15 cellular contexts compared by ENCODE assay signal in genomic region chr10:102781089-102781920, GRCh38. TPM values are rescaled to one million over a fixed set of nuclear protein-coding genes. Genes with fewer than 3 reads are reported as not detected.
DNase-seq lines count a peak whose midpoint lies in the region; ATAC-seq and TF ChIP-seq lines count a peak whose summit lies in the region.
"Had no signal": no experiment of that assay in that cellular context is flagged by ENCODE, and none has a peak within 500 bp of the region (broad histone marks: within the 10 kb centered on the region; RNA-seq: fewer than 3 reads in every experiment).

No MANE protein-coding gene starts in this region.

- DNase-seq in cardiac muscle cell (ENCODE audit: low read depth in 1 of 2, low spot score in 1 of 2) (peak; percentile 63 to 74), cardiac septum (ENCODE audit: low spot score) (no peak), type B pancreatic cell (ENCODE audit: extremely low spot score, unreplicated experiment) (no peak)
- DNase-seq: ACHN; activated CD4-positive, alpha-beta T cell treated with anti-CD3 and anti-CD28 coated beads, Interleukin-2, amount 50 U/mL, for 1 hour; glutamatergic neuron; NCI-H2029 had no signal

- no peak for ATAC-seq in GM21529 (IDR thresholded peaks at IDR 0.05; ENCODE audit: unreplicated experiment)
- ATAC-seq in GM21786 (IDR thresholded peaks at IDR 0.05; ENCODE audit: unreplicated experiment) = no peak
- no peak for ATAC-seq in HG03095 (IDR thresholded peaks at IDR 0.05; ENCODE audit: unreplicated experiment)

- H3K27me3 ChIP-seq in cardiac muscle cell (no peaks in the 10 kb centered on the region), duodenal mucosa (ENCODE audit: control insufficient read depth in 1 of 2, insufficient read depth in 2 of 2, low read length in 2 of 2) (no peaks in the 10 kb centered on the region)

- H3K4me1 ChIP-seq in cardiac muscle cell (ENCODE audit: low read depth) (peaks cover 64% of the 10 kb centered on the region), duodenal mucosa (ENCODE audit: control insufficient read depth in 1 of 2, insufficient read depth in 2 of 2, low read length in 2 of 2) (peaks cover 33 to 39% of the 10 kb centered on the region in 2 donors)

- peak overlapping the region; percentile 36 to 67 (median 43) for H3K4me3 Mint-ChIP-seq in nephron
- H3K4me3 Mint-ChIP-seq in type B pancreatic cell = peak overlapping the region; percentile 22

- H3K9me3 ChIP-seq in cardiac muscle cell (ENCODE audit: low read depth) (no peaks in the 10 kb centered on the region), duodenal mucosa (ENCODE audit: control insufficient read depth in 1 of 2, low read length in 2 of 2) (no peaks in the 10 kb centered on the region)
- H3K9me3 ChIP-seq: HAP-1 had no signal

- H3K9ac ChIP-seq in duodenal mucosa (ENCODE audit: low read depth in 1 of 2, low read length in 2 of 2) = no peak overlapping the region

- intact Hi-C loops in cardiac septum (cut with DNase I) = no loop called here

- H3K36me3 ChIP-seq in cardiac muscle cell (no peaks in the 10 kb centered on the region), duodenal mucosa (ENCODE audit: control insufficient read depth in 1 of 2, insufficient read depth in 2 of 2, low read length in 2 of 2) (no peaks in the 10 kb centered on the region)
- H3K36me3 ChIP-seq: HAP-1 had no signal

- no peak overlapping the region for H3K4me3 ChIP-seq in cardiac muscle cell
- H3K4me3 ChIP-seq in duodenal mucosa (ENCODE audit: low read depth in 1 of 2, low read length in 2 of 2) = no peak overlapping the region
- H3K4me3 ChIP-seq: HAP-1 had no signal

- H3K4me1 Mint-ChIP-seq in nephron (peaks cover 81% of the 10 kb centered on the region), type B pancreatic cell (ENCODE audit: unreplicated experiment) (peaks cover 68% of the 10 kb centered on the region)

- H3K27ac Mint-ChIP-seq in nephron = peak overlapping the region; percentile 85 to 100 (median 97)
- no peak overlapping the region for H3K27ac Mint-ChIP-seq in type B pancreatic cell

- H3K9me3 Mint-ChIP-seq in nephron (no peaks in the 10 kb centered on the region), type B pancreatic cell (peaks cover 6% of the 10 kb centered on the region)

- TF ChIP-seq CTCF in cardiac muscle cell (IDR thresholded peaks at IDR 0.05; ENCODE audit: low read depth, low read length) = no peak
- TF ChIP-seq CTCF in nephron (IDR thresholded peaks at IDR 0.05; ENCODE audit: unreplicated experiment in 3 of 3) = no peak
- TF ChIP-seq CTCF in type B pancreatic cell (conservative IDR thresholded peaks at IDR 0.05) = no peak

- H3K27ac ChIP-seq in cardiac muscle cell (peak overlapping the region; percentile 43), duodenal mucosa (ENCODE audit: low read depth, low read length) (peak overlapping the region; percentile 37)

- H3K27me3 Mint-ChIP-seq in nephron (ENCODE audit: low read depth) = no peaks in the 10 kb centered on the region
- no peaks in the 10 kb centered on the region for H3K27me3 Mint-ChIP-seq in type B pancreatic cell

- H3K36me3 Mint-ChIP-seq in nephron (ENCODE audit: low read depth) = peaks cover 12% of the 10 kb centered on the region
- H3K36me3 Mint-ChIP-seq in type B pancreatic cell = peaks cover 20% of the 10 kb centered on the region

RNA-seq across cellular contexts. Expression of gene WBP1L, which starts 37.6 kb away (rescaled TPM):
- 40.6 and 43.9 TPM in 2 replicates for total RNA-seq in cardiac muscle cell
- polyA plus RNA-seq in cardiac muscle cell = 14.2 and 17.1 TPM in 2 replicates
- 19.2 TPM for total RNA-seq in cardiac septum
- 40.3 and 80.4 TPM in 2 replicates for total RNA-seq in type B pancreatic cell (ENCODE audit: low replicate concordance)

RNA-seq across cellular contexts. Expression of gene CYP17A1, which starts 55.9 kb away (rescaled TPM):
- total RNA-seq in cardiac muscle cell (not detected in 2 replicates), cardiac septum (not detected), type B pancreatic cell (ENCODE audit: low replicate concordance) (0.14 TPM in 1 of 2 replicates, not detected in the other)
- not detected in 2 replicates for polyA plus RNA-seq in cardiac muscle cell
- total RNA-seq: bronchial epithelial cell, G401 had no signal

Comparison
In these comparisons a context has a peak if more than half of its experiments do, and no peak if none do; other contexts are left out.
1. DNase-seq: peak in cardiac muscle cell (2 of 2); none in cardiac septum (single experiment) and type B pancreatic cell (single experiment).